Comparison of ENCODE assay signal across 1 cellular context in genomic region chr2:72915907-72916742, GRCh38.
TF ChIP-seq lines count a peak whose summit lies in the region.

No MANE protein-coding gene starts in this region.

TF ChIP-seq in IMR-90, 13 proteins besides CTCF, POLR2A, EP300 and RAD21 (continued from another document):
- TF ChIP-seq ELK1 (IDR thresholded peaks at IDR 0.05; ENCODE audit: borderline replicate concordance, low read depth, low read length) = no peak
- no peak for TF ChIP-seq MAFK (IDR thresholded peaks at IDR 0.05; ENCODE audit: low read depth, low read length)
- TF ChIP-seq BHLHE40 (IDR thresholded peaks at IDR 0.05; ENCODE audit: low read depth, low read length) = no peak
- TF ChIP-seq FOS (IDR thresholded peaks at IDR 0.05; ENCODE audit: low read depth, low read length) = no peak
- TF ChIP-seq MAZ (IDR thresholded peaks at IDR 0.05; ENCODE audit: borderline replicate concordance, low read depth, low read length) = no peak
- TF ChIP-seq USF2 (IDR thresholded peaks at IDR 0.05; ENCODE audit: low read depth, low read length) = no peak
- no peak for TF ChIP-seq RCOR1 (IDR thresholded peaks at IDR 0.05; ENCODE audit: insufficient replicate concordance, low read length)
- no peak for TF ChIP-seq SMC3 (IDR thresholded peaks at IDR 0.05; ENCODE audit: low read depth, low read length)
- TF ChIP-seq RFX5 (IDR thresholded peaks at IDR 0.05; ENCODE audit: low read depth, low read length) = no peak
- TF ChIP-seq NFE2L2 (IDR thresholded peaks at IDR 0.05; ENCODE audit: low read depth, low read length) = no peak
TF ChIP-seq in IMR-90: peak in this region for 0.
